8 cellular contexts compared by ENCODE assay signal in the genomic region with DNA sequence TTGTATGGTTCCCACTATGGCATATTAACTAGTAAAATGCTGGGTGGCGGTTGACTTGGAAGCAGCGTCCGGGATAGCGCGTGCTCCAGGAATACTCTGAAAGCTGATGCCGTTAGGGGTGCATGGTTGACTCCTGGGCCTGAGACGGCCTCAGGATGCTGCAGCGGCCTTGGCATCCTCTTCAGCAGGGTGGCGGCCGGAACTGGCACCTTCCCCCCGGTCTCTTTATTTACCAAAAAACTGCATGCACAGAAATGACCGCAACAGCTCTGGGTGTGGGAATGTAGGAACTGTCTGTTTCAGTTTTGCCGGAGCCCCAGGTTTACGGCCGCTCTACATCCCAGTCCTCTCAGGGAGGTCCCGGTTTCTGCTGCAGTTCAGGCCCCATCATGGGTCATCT. TPM values are rescaled to one million over a fixed set of nuclear protein-coding genes. Genes with fewer than 3 reads are reported as not detected.
DNase-seq lines count a peak whose midpoint lies in the region; ATAC-seq, FAIRE-seq and TF ChIP-seq lines count a peak whose summit lies in the region.

No MANE protein-coding gene starts in this region.

- no peak for TF ChIP-seq CTCF in osteoblast (IDR thresholded peaks at IDR 0.05; ENCODE audit: extremely low read depth, low read depth, low read length)

- peak; percentile 51 for DNase-seq in RCC 7860 (ENCODE audit: low spot score)
- DNase-seq in dermis blood vessel endothelial cell = peak; percentile 44
- peak; percentile 92 for DNase-seq in osteoblast (ENCODE audit: insufficient read length, low spot score, missing footprints)
- DNase-seq in epidermal melanocyte (ENCODE audit: insufficient read length, low spot score) = no peak

- H3K79me2 ChIP-seq in osteoblast (ENCODE audit: insufficient read depth, low read length) = peaks cover 67% of the 10 kb centered on the region

- no peaks in the 10 kb centered on the region for H3K27me3 ChIP-seq in BLaER1 treated with 17β-estradiol and CSF1 and Interleukin-3, amounts not matched to agents 10 nM and 100 nM
- no peaks in the 10 kb centered on the region for H3K27me3 ChIP-seq in osteoblast (ENCODE audit: insufficient read depth, low read length)

- H2AFZ ChIP-seq in osteoblast (ENCODE audit: low read length) = peak overlapping the region; percentile 61

- H3K4me3 ChIP-seq in BLaER1 treated with 17β-estradiol and CSF1 and Interleukin-3, amounts not matched to agents 10 nM and 100 nM = peak overlapping the region in 4 of 10 experiments; percentile 3 to 34 (median 22); a peak in 4 of 20 replicates
- peak overlapping the region; percentile 43 for H3K4me3 ChIP-seq in osteoblast (ENCODE audit: insufficient read depth, low read length)

- ATAC-seq in GM21529 (IDR thresholded peaks at IDR 0.05; ENCODE audit: unreplicated experiment) = no peak
- no peak for ATAC-seq in esophagus mucosa
- no peak for ATAC-seq in GM19397 (IDR thresholded peaks at IDR 0.05; ENCODE audit: unreplicated experiment)

- peaks cover 52 to 91% (median 83%) of the 10 kb centered on the region in 10 experiments for H3K4me1 ChIP-seq in BLaER1 treated with 17β-estradiol and CSF1 and Interleukin-3, amounts not matched to agents 10 nM and 100 nM
- H3K4me1 ChIP-seq in osteoblast (ENCODE audit: insufficient read depth, low read length) = peaks cover 54% of the 10 kb centered on the region

- FAIRE-seq in RCC 7860 (lab: Jason Lieb, UNC) = no peak

- peaks cover 0 to 7% (median 0%) of the 10 kb centered on the region in 11 experiments; a peak in 1 of 22 replicates for H3K9me3 ChIP-seq in BLaER1 treated with 17β-estradiol and CSF1 and Interleukin-3, amounts not matched to agents 10 nM and 100 nM (replicated peaks in 1 of 11)
- no peaks in the 10 kb centered on the region for H3K9me3 ChIP-seq in osteoblast (ENCODE audit: low read depth, low read length)

- H3K4me2 ChIP-seq in BLaER1 treated with 17β-estradiol and CSF1 and Interleukin-3, amounts not matched to agents 10 nM and 100 nM = peak overlapping the region; percentile 74 to 91 (median 82); a peak in 21 of 22 replicates
- H3K4me2 ChIP-seq in osteoblast (ENCODE audit: insufficient read depth, low read length) = peak overlapping the region; percentile 71

- H3K36me3 ChIP-seq in BLaER1 treated with 17β-estradiol and CSF1 and Interleukin-3, amounts not matched to agents 10 nM and 100 nM = peaks cover 26 to 95% (median 79%) of the 10 kb centered on the region in 11 experiments
- H3K36me3 ChIP-seq in osteoblast (ENCODE audit: insufficient read depth, low read length) = peaks cover 15% of the 10 kb centered on the region

- H3K9ac ChIP-seq in BLaER1 treated with 17β-estradiol and CSF1 and Interleukin-3, amounts not matched to agents 10 nM and 100 nM = peak overlapping the region in 9 of 11 experiments; percentile 53 to 82 (median 71); a peak in 18 of 22 replicates

- peak overlapping the region in 10 of 11 experiments; percentile 77 to 97 (median 88); a peak in 20 of 22 replicates for H3K27ac ChIP-seq in BLaER1 treated with 17β-estradiol and CSF1 and Interleukin-3, amounts not matched to agents 10 nM and 100 nM
- H3K27ac ChIP-seq in osteoblast (ENCODE audit: low read depth, low read length) = peak overlapping the region; percentile 99

- peaks cover 2 to 87% (median 53%) of the 10 kb centered on the region in 11 experiments; a peak in 16 of 22 replicates for H4K20me1 ChIP-seq in BLaER1 treated with 17β-estradiol and CSF1 and Interleukin-3, amounts not matched to agents 10 nM and 100 nM
- no peaks in the 10 kb centered on the region for H4K20me1 ChIP-seq in osteoblast (ENCODE audit: insufficient read depth, low read length)

RNA-seq across cellular contexts. Expression of gene PFKP, which starts 28.8 kb away (rescaled TPM):
- 228 and 372 TPM in 2 replicates for total RNA-seq in dermis blood vessel endothelial cell
- total RNA-seq in osteoblast = 71.6 and 80.0 TPM in 2 replicates
- 78.2 TPM for total RNA-seq in esophagus mucosa
